ENCODE assay signal across 1 cellular context in genomic region chr17:1134634-1135324, GRCh38.
TF ChIP-seq lines count a peak whose summit lies in the region.

No MANE protein-coding gene starts in this region.

TF ChIP-seq in HEK293, 187 proteins besides CTCF, POLR2A, EP300 and RAD21 (continued from another document):
- TF ChIP-seq ZNF623 (tag by site-specific recombination; IDR thresholded peaks at IDR 0.05): no peak
- TF ChIP-seq ZNF423 (tag by site-specific recombination; IDR thresholded peaks at IDR 0.05): 0 out of 2 replicates have a peak, but pooled peaks have one; percentile 20
